8 cellular contexts compared by ENCODE assay signal in genomic region chr2:72579595-72580180, GRCh38.
DNase-seq lines count a peak whose midpoint lies in the region; ATAC-seq and TF ChIP-seq lines count a peak whose summit lies in the region.

No MANE protein-coding gene starts in this region.

- ATAC-seq in GM19455 (IDR thresholded peaks at IDR 0.05; ENCODE audit: unreplicated experiment): peak; percentile 61
- peak; percentile 60 for ATAC-seq in left colon
- no peak for ATAC-seq in HG03354 (IDR thresholded peaks at IDR 0.05; ENCODE audit: poor library complexity, severe bottlenecking, unreplicated experiment)
- no peak for ATAC-seq in activated T-cell treated with anti-CD3 and anti-CD28 coated beads, Interleukin-2, amount 50 U/mL, for 72 hours (replicated peaks in 1 of 2)

- H3K36me3 Mint-ChIP-seq in brain: peaks cover 19% of the 10 kb centered on the region
- H3K36me3 Mint-ChIP-seq in activated T-cell treated with anti-CD3 and anti-CD28 coated beads, Interleukin-2, amount 50 U/mL, for 72 hours (ENCODE audit: insufficient read depth in 2 of 2): no peaks in the 10 kb centered on the region

- no peaks in the 10 kb centered on the region for H3K27me3 Mint-ChIP-seq in brain
- no peaks in the 10 kb centered on the region for H3K27me3 Mint-ChIP-seq in activated T-cell treated with anti-CD3 and anti-CD28 coated beads, Interleukin-2, amount 50 U/mL, for 72 hours (ENCODE audit: low read depth)

- H3K27ac Mint-ChIP-seq in brain: no peak overlapping the region
- H3K27ac Mint-ChIP-seq in activated T-cell treated with anti-CD3 and anti-CD28 coated beads, Interleukin-2, amount 50 U/mL, for 72 hours: no peak overlapping the region

- H3K4me3 ChIP-seq in BJ (ENCODE audit: low read depth, low read length): no peak overlapping the region

- TF ChIP-seq CTCF in BJ (IDR thresholded peaks at IDR 0.05; ENCODE audit: insufficient read depth, low read depth, low read length): peak; percentile 62
- peak; percentile 76 to 83 for TF ChIP-seq CTCF in brain (conservative IDR thresholded peaks at IDR 0.05)

- CTCF ChIA-PET in BJ (lab: Yijun Ruan, JAX): interaction anchor here (0.6 to 4.4 kb wide), 19 partner anchors 9 to 1034 kb away, joined by 3 to 28 read pairs (median 4); no protein-coding TSS in a partner anchor

- POLR2A ChIA-PET in BJ (lab: Charles Lee): interaction anchor here (0.7 kb wide), 1 partner anchor 982 kb away, joined by 4 read pairs; no protein-coding TSS in a partner anchor

- H3K27me3 ChIP-seq in BJ (ENCODE audit: control insufficient read depth, insufficient read depth, low read length): no peaks in the 10 kb centered on the region

- no peaks in the 10 kb centered on the region for H3K36me3 ChIP-seq in BJ (ENCODE audit: control insufficient read depth, insufficient read depth, low read length)

- H3K9me3 Mint-ChIP-seq in brain: peaks cover 3 to 12% (median 9%) of the 10 kb centered on the region in 5 experiments
- no peaks in the 10 kb centered on the region for H3K9me3 Mint-ChIP-seq in activated T-cell treated with anti-CD3 and anti-CD28 coated beads, Interleukin-2, amount 50 U/mL, for 72 hours

- no peak overlapping the region for H3K4me3 Mint-ChIP-seq in brain
- no peak overlapping the region for H3K4me3 Mint-ChIP-seq in activated T-cell treated with anti-CD3 and anti-CD28 coated beads, Interleukin-2, amount 50 U/mL, for 72 hours

- intact Hi-C loops in left colon (cut with DNase I, micrococcal nuclease): loop anchor here in 1 of 2 donors (10.0 kb wide), 1 partner anchor 425 kb away; no protein-coding TSS in a partner anchor

- H3K4me1 Mint-ChIP-seq in brain: peaks cover 20% of the 10 kb centered on the region
- no peaks in the 10 kb centered on the region for H3K4me1 Mint-ChIP-seq in activated T-cell treated with anti-CD3 and anti-CD28 coated beads, Interleukin-2, amount 50 U/mL, for 72 hours (ENCODE audit: low read depth)

- DNase-seq in BJ (ENCODE audit: low read depth) (no peak), NCI-H2227 (lab: John Stamatoyannopoulos, UW; ENCODE audit: unreplicated experiment) (peak; percentile 37), left colon (no peak)
- no peak for DNase-seq in activated naive CD4-positive, alpha-beta T cell treated with anti-CD3 and anti-CD28 coated beads, Interleukin-2, amount 50 U/mL, for 16 hours
- no peak for DNase-seq in activated T-cell treated with anti-CD3 and anti-CD28 coated beads, Interleukin-2, amount 50 U/mL, for 72 hours

Comparison
In these comparisons a context has a peak if more than half of its experiments do, and no peak if none do; other contexts are left out.
1. ATAC-seq: peak in GM19455 (single experiment) and left colon (single experiment); none in HG03354 (single experiment) and activated T-cell treated with anti-CD3 and anti-CD28 coated beads, Interleukin-2, amount 50 U/mL, for 72 hours (0 of 2).